Comparison of ENCODE assay signal across 1 cellular context in the genomic region with DNA sequence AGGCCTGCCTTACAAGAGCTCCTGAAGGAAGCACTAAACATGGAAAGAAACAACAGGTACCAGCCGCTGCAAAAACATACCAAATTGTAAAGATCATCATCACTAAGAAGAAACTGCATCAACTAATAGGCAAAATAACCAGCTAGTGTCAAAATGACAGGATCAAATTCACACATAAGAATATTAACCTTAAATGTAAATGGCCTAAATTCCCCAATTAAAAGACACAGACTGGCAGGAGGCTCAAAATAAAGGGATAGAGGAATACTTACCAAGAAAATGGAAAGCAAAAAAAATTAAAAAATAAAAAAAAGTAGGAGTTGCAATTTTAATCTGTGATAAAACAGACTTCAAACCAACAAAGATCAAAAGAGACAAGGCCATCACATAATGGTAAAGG. TPM values are rescaled to one million over a fixed set of nuclear protein-coding genes. Genes with fewer than 3 reads are reported as not detected.
DNase-seq lines count a peak whose midpoint lies in the region; ATAC-seq, FAIRE-seq and TF ChIP-seq lines count a peak whose summit lies in the region.
"Not testable (repeated sequence)": the region's sequence is repeated elsewhere in the genome, so short reads cannot be mapped to it uniquely, and the experiment has no call there.

No MANE protein-coding gene starts in this region.

- CTCF ChIA-PET in K562 (lab: Yijun Ruan, JAX; ENCODE audit: low intra/inter-chr PET ratio): not testable (repeated sequence)

- H3K36me3 ChIP-seq in K562 (ENCODE audit: control insufficient read depth, insufficient read depth, low read length): not testable (repeated sequence)

- H3K79me2 ChIP-seq in K562 (ENCODE audit: control insufficient read depth, insufficient read depth, low read length): not testable (repeated sequence)

- ATAC-seq in K562: not testable (repeated sequence)

- H3K9ac ChIP-seq in K562 (ENCODE audit: insufficient read depth in 1 of 2, low read depth in 2 of 2, low read length in 2 of 2): not testable (repeated sequence)

- not testable (repeated sequence) for H3K4me1 ChIP-seq in K562 (replicated peaks in 1 of 2; ENCODE audit: control insufficient read depth in 2 of 2, insufficient read depth in 2 of 2, low read length in 2 of 2)

- not testable (repeated sequence) for H3K27ac ChIP-seq in K562 (ENCODE audit: extremely low read depth, low read depth, low read length)

- not testable (repeated sequence) for H4K20me1 ChIP-seq in K562 (replicated peaks; ENCODE audit: control insufficient read depth, insufficient read depth, low read length)

- not testable (repeated sequence) for DNase-seq in K562 (ENCODE audit: extremely low read depth in 1 of 4, low spot score in 3 of 4)

- in situ Hi-C loops in K562 (cut with MboI): not testable (repeated sequence)

- TF ChIP-seq CTCF in K562 (IDR thresholded peaks at IDR 0.05 in 2 of 3, conservative IDR thresholded peaks at IDR 0.05 in 1 of 3; ENCODE audit: insufficient read depth in 2 of 3, low read depth in 1 of 3, low read length in 3 of 3): not testable (repeated sequence)

- not testable (repeated sequence) for H3K27me3 ChIP-seq in K562 (ENCODE audit: control insufficient read depth in 2 of 2, insufficient read depth in 2 of 2, low read length in 2 of 2)

- not testable (repeated sequence) for TF ChIP-seq POLR2A in K562 (conservative IDR thresholded peaks at IDR 0.05)

- POLR2A ChIA-PET in K562 (lab: Yijun Ruan, JAX): not testable (repeated sequence)

- H3K4me3 ChIP-seq in K562: not testable (repeated sequence)

- not testable (repeated sequence) for H2AFZ ChIP-seq in K562 (ENCODE audit: low read depth, low read length)

- TF ChIP-seq EP300 in K562 (IDR thresholded peaks at IDR 0.05; ENCODE audit: low read length): not testable (repeated sequence)

- not testable (repeated sequence) for TF ChIP-seq RAD21 in K562 (CRISPR knock-in tag; conservative IDR thresholded peaks at IDR 0.05 in 1 of 2, IDR thresholded peaks at IDR 0.05 in 1 of 2)

- WGBS in K562 (ENCODE audit: insufficient coverage, low coverage, missing lambda C conversion rate): 0% methylated on average over 1 of the region's 1 CpG

- H3K9me1 ChIP-seq in K562 (ENCODE audit: control insufficient read depth, insufficient read depth, low read length): not testable (repeated sequence)

- BruUV-seq in K562 (replicated peaks; lab: Mats Ljungman, UMichigan): not testable (repeated sequence)

- not testable (repeated sequence) for FAIRE-seq in K562 (lab: Jason Lieb, UNC)

- not testable (repeated sequence) for H3K9me3 ChIP-seq in K562 (replicated peaks; ENCODE audit: control insufficient read depth, insufficient read depth, low read depth, low read length)

- intact Hi-C loops in K562 (cut with micrococcal nuclease): not testable (repeated sequence)

- not testable (repeated sequence) for H3K4me2 ChIP-seq in K562 (ENCODE audit: insufficient read depth, low read length)

TF ChIP-seq in K562, 482 proteins besides CTCF, POLR2A, EP300 and RAD21:
- TF ChIP-seq ZNF507 (tag; conservative IDR thresholded peaks at IDR 0.05): peak; percentile 99
- TF ChIP-seq ZNF354B (CRISPR knock-in tag; IDR thresholded peaks at IDR 0.05): peak; percentile 95

RNA-seq across cellular contexts. Expression of a gene that starts 11.5 kb away (rescaled TPM):
- 29.6 and 44.7 TPM in 2 replicates for total RNA-seq in K562 (2011; cell fraction: chromatin; rRNA removed; ENCODE audit: low replicate concordance)
- total RNA-seq in K562 (2011; cell fraction: nucleolus; rRNA removed): 15.3 and 23.0 TPM in 2 replicates
- 34.5 and 43.7 TPM in 2 replicates for total RNA-seq in K562 (2011; cell fraction: nucleoplasm; rRNA removed)
- 7.8 and 13.3 TPM in 2 replicates for total RNA-seq in K562 (2014; rRNA removed)
- 16.7 and 18.1 TPM in 2 replicates for total RNA-seq in K562 (2014; rRNA removed; fragmentation: Illumina TruSeq; extraction: Trizol)
- 12.1 and 16.8 TPM in 2 replicates for total RNA-seq in K562 (2015; rRNA removed; fragmentation: Illumina TruSeq; extraction: Trizol)
- total RNA-seq in K562 (2021): 9.0 and 10.6 TPM in 2 replicates
- 8.0 and 8.2 TPM in 2 replicates for polyA plus RNA-seq in K562 (2011; rRNA removed)
- 2.8 and 6.3 TPM in 2 replicates for polyA plus RNA-seq in K562 (2011; cell fraction: cytosol; rRNA removed)
- polyA plus RNA-seq in K562 (2011; cell fraction: nucleus; rRNA removed): 15.1 and 16.5 TPM in 2 replicates
- 5.3 and 6.7 TPM in 2 replicates for polyA plus RNA-seq in K562 (2012)
- polyA plus RNA-seq in K562 (2014; fragmentation: Illumina TruSeq; extraction: Trizol): 9.1 and 9.7 TPM in 2 replicates
- polyA plus RNA-seq in K562 (2014; fragmentation: Nextera tagmentation; extraction: Ambion mirVana): 1 to 10 TPM; 3.0 to 3.2 TPM
- polyA plus RNA-seq in K562 (2014; rRNA removed): 4.2 and 6.1 TPM in 2 replicates
- 33.6 and 36.6 TPM in 2 replicates for polyA minus RNA-seq in K562 (2011; rRNA and poly(A)+ RNA removed)
- polyA minus RNA-seq in K562 (2011; cell fraction: cytosol; rRNA and poly(A)+ RNA removed): 10.6 and 12.9 TPM in 2 replicates
- polyA minus RNA-seq in K562 (2011; cell fraction: nucleus; rRNA and poly(A)+ RNA removed): 33.5 and 50.3 TPM in 2 replicates
